ENCODE assay signal across 19 cellular contexts in the genomic region with DNA sequence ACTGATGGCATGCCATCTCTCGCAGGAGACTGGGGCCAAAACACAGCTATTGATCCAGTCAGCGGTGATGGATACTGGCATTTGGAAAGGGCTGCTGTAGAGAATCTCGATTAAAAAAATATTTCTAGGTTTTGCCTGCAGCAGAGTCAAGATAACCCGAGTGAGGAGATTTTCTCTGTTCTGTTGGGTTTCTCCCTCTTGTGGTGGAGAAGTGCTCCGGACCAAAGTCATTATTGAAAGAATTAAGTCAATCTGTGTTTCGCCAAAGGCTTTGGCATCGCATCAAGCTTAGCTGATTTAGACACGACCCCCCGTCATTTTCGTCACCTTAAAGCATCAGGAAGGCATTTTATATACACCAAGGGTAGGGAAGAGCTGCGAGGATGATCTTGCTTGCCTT.
A peak's percentile ranks its signal among the peaks of the same experiment; 100 is the strongest.
DNase-seq lines count a peak whose midpoint lies in the region; ATAC-seq, FAIRE-seq and TF ChIP-seq lines count a peak whose summit lies in the region.
"Had no signal": no experiment of that assay in that cellular context is flagged by ENCODE, and none has a peak within 500 bp of the region (broad histone marks: within the 10 kb centered on the region; RNA-seq: fewer than 3 reads in every experiment).

No MANE protein-coding gene starts in this region.

- no peak overlapping the region for H3K4me3 Mint-ChIP-seq in mesothelial cell of epicardium
- H3K4me3 Mint-ChIP-seq: activated CD4-positive, alpha-beta T cell treated with anti-CD3 and anti-CD28 coated beads for 36 hours had no signal

- no peak for FAIRE-seq in bronchial epithelial cell (lab: Jason Lieb, UNC)
- FAIRE-seq: endometrium had no signal

- no peaks in the 10 kb centered on the region for H3K36me3 Mint-ChIP-seq in mesothelial cell of epicardium

- H3K4me3 ChIP-seq in LNCaP clone FGC (ENCODE audit: low read depth, low read length) = no peak overlapping the region
- no peak overlapping the region for H3K4me3 ChIP-seq in bronchial epithelial cell (ENCODE audit: low read depth, low read length)
- H3K4me3 ChIP-seq: gastroesophageal sphincter, left ventricle myocardium inferior, spleen, testis had no signal

- peak; percentile 5 for DNase-seq in DMS114 treated with DMSO at 0.1 percent for 48 hours (lab: John Stamatoyannopoulos, UW; ENCODE audit: unreplicated experiment)
- no peak for DNase-seq in LNCaP clone FGC (ENCODE audit: low read depth)
- DNase-seq in bronchial epithelial cell (ENCODE audit: low read depth) = peak; percentile 16
- DNase-seq in mesothelial cell of epicardium (ENCODE audit: low spot score in 2 of 2, unreplicated experiment in 2 of 2) = no peak
- no peak for DNase-seq in NCI-H524 treated with DMSO at 0.1 percent for 48 hours (lab: John Stamatoyannopoulos, UW)
- no peak for DNase-seq in activated T-cell treated with anti-CD3 and anti-CD28 coated beads, Interleukin-2, amount 50 U/mL, for 48 hours
- no peak for DNase-seq in effector CD4-positive, alpha-beta T cell
- DNase-seq: activated CD4-positive, alpha-beta T cell treated with anti-CD3 and anti-CD28 coated beads for 36 hours; activated gamma-delta T cell; cerebellar nuclear complex; HCEC 1CT; left ventricle myocardium inferior; NCI-H146; spleen; T1000; testis had no signal

- no peak overlapping the region for H3K27ac Mint-ChIP-seq in mesothelial cell of epicardium
- H3K27ac Mint-ChIP-seq: activated CD4-positive, alpha-beta T cell treated with anti-CD3 and anti-CD28 coated beads for 36 hours had no signal

- H3K36me3 ChIP-seq in bronchial epithelial cell (ENCODE audit: control insufficient read depth, insufficient read depth, low read length) = no peaks in the 10 kb centered on the region
- H3K36me3 ChIP-seq: gastroesophageal sphincter, left ventricle myocardium inferior, spleen had no signal

- peak; percentile 34 for TF ChIP-seq CTCF in LNCaP clone FGC (IDR thresholded peaks at IDR 0.05; ENCODE audit: control insufficient read depth, extremely low read depth, insufficient read depth)
- TF ChIP-seq CTCF in bronchial epithelial cell (IDR thresholded peaks at IDR 0.05; ENCODE audit: insufficient read depth, low read length, severe bottlenecking) = peak; percentile 31
- peak; percentile 52 for TF ChIP-seq CTCF in mesothelial cell of epicardium (IDR thresholded peaks at IDR 0.05; ENCODE audit: unreplicated experiment)

- ATAC-seq in GM21423 (IDR thresholded peaks at IDR 0.05; ENCODE audit: unreplicated experiment) = no peak
- ATAC-seq: activated CD4-positive, alpha-beta T cell treated with anti-CD3 and anti-CD28 coated beads for 36 hours; gastroesophageal sphincter had no signal

- peaks cover 11% of the 10 kb centered on the region for H3K4me1 Mint-ChIP-seq in mesothelial cell of epicardium
- H3K4me1 Mint-ChIP-seq: activated CD4-positive, alpha-beta T cell treated with anti-CD3 and anti-CD28 coated beads for 36 hours had no signal

- H3K27me3 Mint-ChIP-seq in mesothelial cell of epicardium (ENCODE audit: low read depth) = peaks cover 5% of the 10 kb centered on the region
- H3K27me3 Mint-ChIP-seq: activated CD4-positive, alpha-beta T cell treated with anti-CD3 and anti-CD28 coated beads for 36 hours had no signal

- no peaks in the 10 kb centered on the region for H3K27me3 ChIP-seq in bronchial epithelial cell (ENCODE audit: control insufficient read depth, insufficient read depth, low read length)
- H3K27me3 ChIP-seq: gastroesophageal sphincter, spleen, testis had no signal

- H3K9me3 Mint-ChIP-seq in mesothelial cell of epicardium = peaks cover 5% of the 10 kb centered on the region

Comparison
In these comparisons a context has a peak if more than half of its experiments do, and no peak if none do; other contexts are left out.
1. DNase-seq: peak in DMS114 treated with DMSO at 0.1 percent for 48 hours (single experiment) and bronchial epithelial cell (single experiment); none in LNCaP clone FGC (single experiment), mesothelial cell of epicardium (0 of 2), NCI-H524 treated with DMSO at 0.1 percent for 48 hours (single experiment), activated T-cell treated with anti-CD3 and anti-CD28 coated beads, Interleukin-2, amount 50 U/mL, for 48 hours (0 of 2) and effector CD4-positive, alpha-beta T cell (single experiment).
2. Peak in every context shown above with its lines, with median percentiles within 50 percentile points of each other: CTCF ChIP-seq.